In genomic region chr15:49881866-49882265, GRCh38 we compare ENCODE assay signal across 29 cellular contexts.
"Had no signal": no experiment of that assay in that cellular context is flagged by ENCODE, and none has a peak within 500 bp of the region (broad histone marks: within the 10 kb centered on the region; RNA-seq: fewer than 3 reads in every experiment).

No MANE protein-coding gene starts in this region.

- H3K4me3 Mint-ChIP-seq: activated naive CD8-positive, alpha-beta T cell; activated T-cell treated with anti-CD3 and anti-CD28 coated beads, Interleukin-2, amount 50 U/mL, for 72 hours; naive thymus-derived CD8-positive, alpha-beta T cell; stimulated activated naive B cell treated with anti-CD40 and anti-IgM and Interleukin-4, amounts not matched to agents 10 μg/mL and 1 μg/mL and 100 μg/mL, for 72 hours had no signal

- H3K4me1 Mint-ChIP-seq: naive thymus-derived CD8-positive, alpha-beta T cell had no signal

- H3K27ac Mint-ChIP-seq: activated naive CD8-positive, alpha-beta T cell; activated T-cell treated with anti-CD3 and anti-CD28 coated beads, Interleukin-2, amount 50 U/mL, for 72 hours; naive thymus-derived CD8-positive, alpha-beta T cell; stimulated activated naive B cell treated with anti-CD40 and anti-IgM and Interleukin-4, amounts not matched to agents 10 μg/mL and 1 μg/mL and 100 μg/mL, for 72 hours had no signal

- H3K27me3 Mint-ChIP-seq: stimulated activated naive B cell treated with anti-CD40 and anti-IgM and Interleukin-4, amounts not matched to agents 10 μg/mL and 1 μg/mL and 100 μg/mL, for 72 hours had no signal

- H3K9me3 Mint-ChIP-seq: activated T-cell treated with anti-CD3 and anti-CD28 coated beads, Interleukin-2, amount 50 U/mL, for 72 hours; naive thymus-derived CD8-positive, alpha-beta T cell had no signal

- FAIRE-seq: colon, frontal cortex, islet of Langerhans, small intestine, TTC549 had no signal

- H3K27me3 ChIP-seq: adrenal gland, body of pancreas, esophagus muscularis mucosa, sigmoid colon, stomach, suprapubic skin, tibial artery had no signal

- H3K4me1 ChIP-seq: adrenal gland had no signal

- ATAC-seq: activated T-cell treated with anti-CD3 and anti-CD28 coated beads, Interleukin-2, amount 50 U/mL, for 72 hours; body of pancreas; naive thymus-derived CD8-positive, alpha-beta T cell; stimulated activated naive B cell treated with anti-CD40 and anti-IgM and Interleukin-4, amounts not matched to agents 10 μg/mL and 1 μg/mL and 100 μg/mL, for 72 hours had no signal

- H3K4me3 ChIP-seq: adrenal gland, body of pancreas, esophagus muscularis mucosa, left ventricle myocardium inferior, sigmoid colon, stomach, suprapubic skin, tibial artery had no signal

- H3K36me3 Mint-ChIP-seq: activated naive CD8-positive, alpha-beta T cell; naive thymus-derived CD8-positive, alpha-beta T cell; stimulated activated naive B cell treated with anti-CD40 and anti-IgM and Interleukin-4, amounts not matched to agents 10 μg/mL and 1 μg/mL and 100 μg/mL, for 72 hours had no signal

- H3K9me3 ChIP-seq: adrenal gland, body of pancreas, esophagus muscularis mucosa, left ventricle myocardium inferior, sigmoid colon, stomach, suprapubic skin, tibial artery had no signal

- H3K36me3 ChIP-seq: adrenal gland, esophagus muscularis mucosa, left ventricle myocardium inferior, sigmoid colon, stomach, suprapubic skin, tibial artery had no signal

- H3K27ac ChIP-seq: adrenal gland, body of pancreas, esophagus muscularis mucosa, left ventricle myocardium inferior, sigmoid colon, suprapubic skin, tibial artery, VCaP had no signal

- DNase-seq: activated CD4-positive, alpha-beta T cell treated with anti-CD3 and anti-CD28 coated beads for 4 hours; activated CD4-positive, alpha-beta T cell treated with anti-CD3 and anti-CD28 coated beads, Interleukin-2, amount 50 U/mL, for 4 hours; activated naive CD4-positive, alpha-beta T cell; activated T-cell treated with anti-CD3 and anti-CD28 coated beads for 4 hours; activated T-cell treated with anti-CD3 and anti-CD28 coated beads, Interleukin-2, amount 50 U/mL, for 72 hours; aorta; body of pancreas; dermis blood vessel endothelial cell; effector CD4-positive, alpha-beta T cell; left ventricle myocardium inferior; naive thymus-derived CD8-positive, alpha-beta T cell; sigmoid colon; small intestine; stimulated activated CD4-positive, alpha-beta T cell treated with anti-CD3 and anti-CD28 coated beads, Interleukin-1b, Interleukin-23, amount 100 ng/mL, for 48 hours; stimulated activated CD4-positive, alpha-beta T cell treated with anti-CD3 and anti-CD28 coated beads, Interleukin-4, amount 100 ng/mL, for 4 hours; stimulated activated CD8-positive, alpha-beta memory T cell treated with anti-CD3 and anti-CD28 coated beads, Interleukin-4, amount 100 ng/mL, for 48 hours; stimulated activated naive B cell treated with anti-CD40 and anti-IgM and Interleukin-4, amounts not matched to agents 10 μg/mL and 1 μg/mL and 100 μg/mL, for 72 hours; stomach; T-helper 9 cell; tibial artery had no signal
